In genomic region chr3:148540266-148540665, GRCh38 we compare ENCODE assay signal across 30 cellular contexts.
DNase-seq lines count a peak whose midpoint lies in the region; TF ChIP-seq lines count a peak whose summit lies in the region.
"Had no signal": no experiment of that assay in that cellular context is flagged by ENCODE, and none has a peak within 500 bp of the region (broad histone marks: within the 10 kb centered on the region; RNA-seq: fewer than 3 reads in every experiment).

No MANE protein-coding gene starts in this region.

- H3K4me2 ChIP-seq in trophoblast cell (ENCODE audit: low read length): no peak overlapping the region
- H3K4me2 ChIP-seq: A549; BLaER1; BLaER1 treated with 17β-estradiol and CSF1 and Interleukin-3, amounts not matched to agents 10 nM and 100 nM had no signal

- H3K4me1 ChIP-seq in trophoblast cell (ENCODE audit: control insufficient read depth in 1 of 2, insufficient read depth in 2 of 2, low read length in 2 of 2) (no peaks in the 10 kb centered on the region), vagina (no peaks in the 10 kb centered on the region)
- H3K4me1 ChIP-seq: A549; BE2C; BLaER1; BLaER1 treated with 17β-estradiol and CSF1 and Interleukin-3, amounts not matched to agents 10 nM and 100 nM had no signal

- no peaks in the 10 kb centered on the region for H3K79me2 ChIP-seq in trophoblast cell (ENCODE audit: control insufficient read depth, insufficient read depth, low read length, poor library complexity)

- no peak overlapping the region for H2AK5ac ChIP-seq in trophoblast cell (ENCODE audit: low read length)

- no peak overlapping the region for H3K9ac ChIP-seq in trophoblast cell (ENCODE audit: low read length)
- H3K9ac ChIP-seq: BLaER1; BLaER1 treated with 17β-estradiol and CSF1 and Interleukin-3, amounts not matched to agents 10 nM and 100 nM had no signal

- WGBS in trophoblast cell (ENCODE audit: extremely low coverage, insufficient coverage, insufficient read length): no CpG with 5 or more reads among the region's 1 CpG

- no peak overlapping the region for H4K8ac ChIP-seq in trophoblast cell (ENCODE audit: low read depth, low read length)

- no peak overlapping the region for H4K91ac ChIP-seq in trophoblast cell (ENCODE audit: low read depth, low read length)

- H3K36me3 ChIP-seq in trophoblast cell (ENCODE audit: control insufficient read depth in 1 of 2, insufficient read depth in 2 of 2, low read length in 2 of 2) (no peaks in the 10 kb centered on the region), vagina (no peaks in the 10 kb centered on the region)
- H3K36me3 ChIP-seq: BE2C; BLaER1; BLaER1 treated with 17β-estradiol and CSF1 and Interleukin-3, amounts not matched to agents 10 nM and 100 nM had no signal

- H2AFZ ChIP-seq in trophoblast cell (ENCODE audit: insufficient read depth, low read length, poor library complexity): no peak overlapping the region

- no peak overlapping the region for H3K27ac ChIP-seq in trophoblast cell (ENCODE audit: low read depth, low read length)
- no peak overlapping the region for H3K27ac ChIP-seq in vagina
- H3K27ac ChIP-seq: 22Rv1; A549; BLaER1; BLaER1 treated with 17β-estradiol and CSF1 and Interleukin-3, amounts not matched to agents 10 nM and 100 nM; C4-2B had no signal

- no peak overlapping the region for H3K23ac ChIP-seq in trophoblast cell (ENCODE audit: low read length)

- no peak overlapping the region for H3K4me3 ChIP-seq in trophoblast cell (ENCODE audit: low read depth, low read length)
- no peak overlapping the region for H3K4me3 ChIP-seq in vagina
- H3K4me3 ChIP-seq: A549; BLaER1; BLaER1 treated with 17β-estradiol and CSF1 and Interleukin-3, amounts not matched to agents 10 nM and 100 nM had no signal

- no peaks in the 10 kb centered on the region for H3K9me3 ChIP-seq in trophoblast cell (ENCODE audit: insufficient read depth, low read depth, low read length)
- H3K9me3 ChIP-seq in vagina: no peaks in the 10 kb centered on the region
- H3K9me3 ChIP-seq: A549; BE2C; BLaER1; BLaER1 treated with 17β-estradiol and CSF1 and Interleukin-3, amounts not matched to agents 10 nM and 100 nM; Caco-2 had no signal

- H4K12ac ChIP-seq in trophoblast cell (ENCODE audit: low read depth, low read length): no peak overlapping the region

- H2BK12ac ChIP-seq in trophoblast cell (ENCODE audit: low read length): no peak overlapping the region

- no peaks in the 10 kb centered on the region for H3K79me1 ChIP-seq in trophoblast cell (ENCODE audit: low read length)

- no peak for TF ChIP-seq CTCF in GM20000 (IDR thresholded peaks at IDR 0.05; ENCODE audit: extremely low read depth, missing control alignments)
- TF ChIP-seq CTCF in vagina (IDR thresholded peaks at IDR 0.05): no peak

- DNase-seq in DMS53 (lab: John Stamatoyannopoulos, UW): peak; percentile 22
- no peak for DNase-seq in DMS53 treated with DMSO at 0.1 percent for 48 hours (lab: John Stamatoyannopoulos, UW; ENCODE audit: unreplicated experiment)
- DNase-seq in NCI-H226: peak; percentile 79
- peak; percentile 7 to 77 for DNase-seq in trophoblast cell
- no peak for DNase-seq in GM20000 (ENCODE audit: low spot score)
- no peak for DNase-seq in vagina (ENCODE audit: extremely low spot score in 2 of 2)
- DNase-seq: 8988T; ACHN; AML-193; BE2C; C1 segment of cervical spinal cord; Caco-2; Calu3; CD4-positive, alpha-beta memory T cell; CD4-positive, alpha-beta T cell; CD4-positive, CD25-positive, alpha-beta regulatory T cell; CD8-positive, alpha-beta memory T cell; CD8-positive, alpha-beta T cell; COR-L47; DMS 273 treated with DMSO at 0.1 percent for 48 hours; DMS153; DMS79; DMS79 treated with DMSO at 0.1 percent for 48 hours; DND-41; EL had no signal

- no peak overlapping the region for H3K14ac ChIP-seq in trophoblast cell (ENCODE audit: low read length)

- intact Hi-C loops in vagina (cut with DNase I): no loop called here

- no peak overlapping the region for H2BK5ac ChIP-seq in trophoblast cell (ENCODE audit: low read depth, low read length, poor library complexity)

- TF ChIP-seq POLR2A in vagina (IDR thresholded peaks at IDR 0.05): no peak

- H3K4ac ChIP-seq in trophoblast cell (ENCODE audit: low read depth, low read length): no peak overlapping the region

- H3K27me3 ChIP-seq in trophoblast cell (ENCODE audit: insufficient read depth, low read length) (no peaks in the 10 kb centered on the region), vagina (no peaks in the 10 kb centered on the region)
- H3K27me3 ChIP-seq: BE2C; BLaER1; BLaER1 treated with 17β-estradiol and CSF1 and Interleukin-3, amounts not matched to agents 10 nM and 100 nM had no signal

- H3K18ac ChIP-seq in trophoblast cell (ENCODE audit: low read length): no peak overlapping the region

- no peak overlapping the region for H2BK120ac ChIP-seq in trophoblast cell (ENCODE audit: insufficient read depth, low read length, poor library complexity)

Comparison
In these comparisons a context has a peak if more than half of its experiments do, and no peak if none do; other contexts are left out.
1. DNase-seq: peak in DMS53 (single experiment), NCI-H226 (single experiment) and trophoblast cell (2 of 2); none in DMS53 treated with DMSO at 0.1 percent for 48 hours (single experiment), GM20000 (single experiment) and vagina (0 of 2).